ENCODE assay signal across 19 cellular contexts in genomic region chr21:25626752-25627151, GRCh38. TPM values are rescaled to one million over a fixed set of nuclear protein-coding genes. Genes with fewer than 3 reads are reported as not detected.
DNase-seq lines count a peak whose midpoint lies in the region; ATAC-seq and TF ChIP-seq lines count a peak whose summit lies in the region.
"Had no signal": no experiment of that assay in that cellular context is flagged by ENCODE, and none has a peak within 500 bp of the region (broad histone marks: within the 10 kb centered on the region; RNA-seq: fewer than 3 reads in every experiment).

No MANE protein-coding gene starts in this region.

- H3K36me3 Mint-ChIP-seq in activated T-cell treated with anti-CD3 and anti-CD28 coated beads, Interleukin-2, amount 50 U/mL, for 4 hours (ENCODE audit: insufficient read depth): no peaks in the 10 kb centered on the region

- H3K27me3 ChIP-seq in esophagus muscularis mucosa: no peaks in the 10 kb centered on the region
- H3K27me3 ChIP-seq in parathyroid adenoma (ENCODE audit: control insufficient read depth, insufficient read depth, low read length): no peaks in the 10 kb centered on the region
- H3K27me3 ChIP-seq: pancreas, upper lobe of left lung had no signal

- H3K27ac ChIP-seq in esophagus muscularis mucosa (replicated peaks in 1 of 4) (peak overlapping the region in 2 of 4 donors; percentile 19 to 35), parathyroid adenoma (peak overlapping the region; percentile 22)
- H3K27ac ChIP-seq: C4-2B, pancreas had no signal

- 53% methylated on average over 2 of the region's 2 CpGs for WGBS in esophagus muscularis mucosa

- peaks cover 3% of the 10 kb centered on the region for H3K27me3 Mint-ChIP-seq in activated T-cell treated with anti-CD3 and anti-CD28 coated beads, Interleukin-2, amount 50 U/mL, for 4 hours (ENCODE audit: low read depth)
- H3K27me3 Mint-ChIP-seq: activated CD4-positive, alpha-beta T cell treated with anti-CD3 and anti-CD28 coated beads for 36 hours; dendritic cell treated with granulocyte-macrophage colony-stimulating factor and Interleukin-4, amounts not matched to agents 40 ng/mL and 50 ng/mL, for 4 days had no signal

- H3K4me3 ChIP-seq in esophagus muscularis mucosa (no peak overlapping the region), parathyroid adenoma (ENCODE audit: low read depth, low read length) (no peak overlapping the region)
- H3K4me3 ChIP-seq: pancreas, upper lobe of left lung had no signal

- TF ChIP-seq EP300 in esophagus muscularis mucosa (IDR thresholded peaks at IDR 0.05): no peak

- no peaks in the 10 kb centered on the region for H3K4me1 Mint-ChIP-seq in activated T-cell treated with anti-CD3 and anti-CD28 coated beads, Interleukin-2, amount 50 U/mL, for 4 hours (ENCODE audit: low read depth)
- H3K4me1 Mint-ChIP-seq: activated CD4-positive, alpha-beta T cell treated with anti-CD3 and anti-CD28 coated beads for 36 hours had no signal

- H3K4me3 Mint-ChIP-seq in activated T-cell treated with anti-CD3 and anti-CD28 coated beads, Interleukin-2, amount 50 U/mL, for 4 hours: no peak overlapping the region
- H3K4me3 Mint-ChIP-seq: activated CD4-positive, alpha-beta T cell treated with anti-CD3 and anti-CD28 coated beads for 36 hours; dendritic cell treated with granulocyte-macrophage colony-stimulating factor and Interleukin-4, amounts not matched to agents 40 ng/mL and 50 ng/mL, for 4 days; HFFc6 had no signal

- intact Hi-C loops in esophagus muscularis mucosa (cut with DNase I): no loop called here

- H3K4me2 ChIP-seq in parathyroid adenoma (ENCODE audit: low read length): no peak overlapping the region

- no peaks in the 10 kb centered on the region for H3K36me3 ChIP-seq in esophagus muscularis mucosa
- no peaks in the 10 kb centered on the region for H3K36me3 ChIP-seq in parathyroid adenoma (ENCODE audit: control insufficient read depth, insufficient read depth, low read length)
- H3K36me3 ChIP-seq: pancreas, upper lobe of left lung had no signal

- no peaks in the 10 kb centered on the region for H3K9me3 Mint-ChIP-seq in activated T-cell treated with anti-CD3 and anti-CD28 coated beads, Interleukin-2, amount 50 U/mL, for 4 hours
- H3K9me3 Mint-ChIP-seq: dendritic cell treated with granulocyte-macrophage colony-stimulating factor and Interleukin-4, amounts not matched to agents 40 ng/mL and 50 ng/mL, for 4 days; HFFc6 had no signal

- H3K9ac ChIP-seq in parathyroid adenoma: no peak overlapping the region

- peak; percentile 24 for DNase-seq in NCI-H146 (lab: John Stamatoyannopoulos, UW)
- no peak for DNase-seq in NCI-H146 treated with DMSO at 0.1 percent for 48 hours (lab: John Stamatoyannopoulos, UW; ENCODE audit: unreplicated experiment)
- peak; percentile 31 for DNase-seq in NCI-H82 treated with DMSO at 0.1 percent for 48 hours (lab: John Stamatoyannopoulos, UW; ENCODE audit: unreplicated experiment)
- peak; percentile 75 for DNase-seq in esophagus muscularis mucosa (ENCODE audit: extremely low spot score)
- DNase-seq in activated T-cell treated with anti-CD3 and anti-CD28 coated beads, Interleukin-2, amount 50 U/mL, for 4 hours: no peak
- DNase-seq: activated CD4-positive, alpha-beta T cell treated with anti-CD3 and anti-CD28 coated beads for 36 hours; activated naive CD4-positive, alpha-beta T cell; HFFc6; NCI-H2081 treated with DMSO at 0.1 percent for 48 hours; SHP77 treated with DMSO at 0.1 percent for 48 hours; stimulated activated naive CD4-positive, alpha-beta T cell treated with Interleukin-2 at 50 U/mL for 16 hours; T1000 had no signal

- H3K9me3 ChIP-seq in esophagus muscularis mucosa (no peaks in the 10 kb centered on the region), parathyroid adenoma (ENCODE audit: control insufficient read depth, low read length) (no peaks in the 10 kb centered on the region)
- H3K9me3 ChIP-seq: pancreas, upper lobe of left lung had no signal

- peaks cover 0 to 11% (median 7%) of the 10 kb centered on the region in 4 donors for H3K4me1 ChIP-seq in esophagus muscularis mucosa
- H3K4me1 ChIP-seq in parathyroid adenoma: no peaks in the 10 kb centered on the region
- H3K4me1 ChIP-seq: pancreas had no signal

- TF ChIP-seq POLR2A in esophagus muscularis mucosa (IDR thresholded peaks at IDR 0.05; ENCODE audit: low read depth): no peak

- no peak for TF ChIP-seq CTCF in esophagus muscularis mucosa (IDR thresholded peaks at IDR 0.05)
- no peak for TF ChIP-seq CTCF in parathyroid adenoma (IDR thresholded peaks at IDR 0.05)

- H3K79me2 ChIP-seq in parathyroid adenoma: no peaks in the 10 kb centered on the region

- no peak overlapping the region for H2AFZ ChIP-seq in parathyroid adenoma

- ATAC-seq in HG03571 (IDR thresholded peaks at IDR 0.05; ENCODE audit: unreplicated experiment): no peak
- no peak for ATAC-seq in activated T-cell treated with anti-CD3 and anti-CD28 coated beads, Interleukin-2, amount 50 U/mL, for 4 hours
- ATAC-seq in HG02870 (IDR thresholded peaks at IDR 0.05; ENCODE audit: unreplicated experiment): no peak
- ATAC-seq: activated CD4-positive, alpha-beta T cell treated with anti-CD3 and anti-CD28 coated beads for 36 hours; pancreas had no signal

RNA-seq across cellular contexts. Expression of gene JAM2, which starts 12.3 kb away (rescaled TPM):
- 10 to 100 TPM; 28.0 to 52.4 (median 46.7) TPM for total RNA-seq in esophagus muscularis mucosa
- total RNA-seq in activated T-cell treated with anti-CD3 and anti-CD28 coated beads, Interleukin-2, amount 50 U/mL, for 4 hours: under 1 TPM; 0.13 to 0.46 (median 0.29) TPM

RNA-seq across cellular contexts. Expression of gene MRPL39, which starts 19.5 kb away (rescaled TPM):
- total RNA-seq in esophagus muscularis mucosa: 10 to 100 TPM; 22.0 to 31.8 (median 27.4) TPM
- total RNA-seq in activated T-cell treated with anti-CD3 and anti-CD28 coated beads, Interleukin-2, amount 50 U/mL, for 4 hours: 10 to 100 TPM; 75.2 to 80.0 (median 75.6) TPM

Comparison
In these comparisons a context has a peak if more than half of its experiments do, and no peak if none do; other contexts are left out.
1. DNase-seq: peak in NCI-H146 (single experiment), NCI-H82 treated with DMSO at 0.1 percent for 48 hours (single experiment) and esophagus muscularis mucosa (single experiment); none in NCI-H146 treated with DMSO at 0.1 percent for 48 hours (single experiment) and activated T-cell treated with anti-CD3 and anti-CD28 coated beads, Interleukin-2, amount 50 U/mL, for 4 hours (single experiment).
2. RNA of gene JAM2, which starts 12.3 kb away (total RNA-seq): 28.0 to 52.4 TPM in esophagus muscularis mucosa; 0.13 to 0.46 TPM in activated T-cell treated with anti-CD3 and anti-CD28 coated beads, Interleukin-2, amount 50 U/mL, for 4 hours; every median in the first group is over 10 times any median in the second.